In genomic region chr1:157138220-157139124, GRCh38 we compare ENCODE assay signal across 8 cellular contexts. TPM values are rescaled to one million over a fixed set of nuclear protein-coding genes. Genes with fewer than 3 reads are reported as not detected.
DNase-seq lines count a peak whose midpoint lies in the region; ATAC-seq and TF ChIP-seq lines count a peak whose summit lies in the region.

TSS of gene ETV3 (minus strand) at chr1:157138395. CDS start at chr1:157136352, 2,043 bp downstream.

- TF ChIP-seq CTCF in RWPE2 (IDR thresholded peaks at IDR 0.05; ENCODE audit: poor library complexity, severe bottlenecking): no peak
- TF ChIP-seq CTCF in fibroblast of pulmonary artery (IDR thresholded peaks at IDR 0.05; ENCODE audit: low read length, missing control alignments): no peak
- no peak for TF ChIP-seq CTCF in nephron (IDR thresholded peaks at IDR 0.05; ENCODE audit: unreplicated experiment in 3 of 3)

- H3K36me3 ChIP-seq in Karpas-422 (ENCODE audit: insufficient read depth, low read length) (peaks cover 20% of the 10 kb centered on the region), RWPE2 (ENCODE audit: low read depth) (peaks cover 30% of the 10 kb centered on the region)

- no peaks in the 10 kb centered on the region for H3K27me3 ChIP-seq in Karpas-422 (ENCODE audit: low read length)
- no peaks in the 10 kb centered on the region for H3K27me3 ChIP-seq in RWPE2 (ENCODE audit: insufficient read depth, poor library complexity, severe bottlenecking)

- peaks cover 33% of the 10 kb centered on the region for H3K79me2 ChIP-seq in Karpas-422 (ENCODE audit: low read length)

- peak within 1 kb of the TSS; percentile 91 for H3K4me3 ChIP-seq in Karpas-422 (ENCODE audit: low read length)
- peak within 1 kb of the TSS; percentile 80 for H3K4me3 ChIP-seq in RWPE2 (ENCODE audit: severe bottlenecking)
- H3K4me3 ChIP-seq in fibroblast of pulmonary artery (replicated peaks; ENCODE audit: low read depth, low read length): peak within 1 kb of the TSS; percentile 96

- ATAC-seq in GM21786 (IDR thresholded peaks at IDR 0.05; ENCODE audit: unreplicated experiment) (peak; percentile 81), RWPE2 (ENCODE audit: low read depth) (peak; percentile 91)
- ATAC-seq in stimulated activated naive CD8-positive, alpha-beta T cell treated with anti-CD3 and anti-CD28 coated beads, Interleukin-15, Interleukin-2, amounts not matched to agents 100 U/mL and 50 U/mL, for 24 hours: peak; percentile 75

- H2AFZ ChIP-seq in Karpas-422 (ENCODE audit: low read length): peak within 1 kb of the TSS; percentile 55; the same call in 1 of the 2 replicates

- H3K9ac ChIP-seq in Karpas-422 (ENCODE audit: low read length): peak within 1 kb of the TSS; percentile 89

- peaks cover 11% of the 10 kb centered on the region for H4K20me1 ChIP-seq in Karpas-422 (ENCODE audit: insufficient read depth, low read depth, low read length)

- H3K9me3 Mint-ChIP-seq in activated T-helper 2 cell treated with anti-CD3 and anti-CD28 coated beads, Interferon-gamma antibody, Interleukin-2, Interleukin-4, amounts not matched to agents 10 μg/mL and 5 μg/mL and 100 μg/mL, durations not matched to agents 14 hours and 24 hours and 36 hours: no peaks in the 10 kb centered on the region
- H3K9me3 Mint-ChIP-seq in nephron: no peaks in the 10 kb centered on the region

- intact Hi-C loops in activated T-helper 2 cell treated with anti-CD3 and anti-CD28 coated beads, Interferon-gamma antibody, Interleukin-2, Interleukin-4, amounts not matched to agents 10 μg/mL and 5 μg/mL and 100 μg/mL, durations not matched to agents 14 hours and 24 hours and 36 hours (cut with micrococcal nuclease): loop anchor here (1.0 to 10.0 kb wide), 2 partner anchors 9 to 1866 kb away; partner anchors contain the start of gene IFI16

- peaks cover 72% of the 10 kb centered on the region for H3K4me1 Mint-ChIP-seq in activated T-helper 2 cell treated with anti-CD3 and anti-CD28 coated beads, Interferon-gamma antibody, Interleukin-2, Interleukin-4, amounts not matched to agents 10 μg/mL and 5 μg/mL and 100 μg/mL, durations not matched to agents 14 hours and 24 hours and 36 hours (ENCODE audit: low read depth)
- peaks cover 45% of the 10 kb centered on the region for H3K4me1 Mint-ChIP-seq in nephron

- DNase-seq in DMS79 treated with DMSO at 0.1 percent for 48 hours (lab: John Stamatoyannopoulos, UW): peak; percentile 74
- DNase-seq in Karpas-422: peak; percentile 95
- DNase-seq in RWPE2 (ENCODE audit: low spot score): peak; percentile 94
- DNase-seq in activated T-helper 2 cell treated with anti-CD3 and anti-CD28 coated beads, Interferon-gamma antibody, Interleukin-2, Interleukin-4, amounts not matched to agents 10 μg/mL and 5 μg/mL and 100 μg/mL, durations not matched to agents 14 hours and 24 hours and 36 hours (ENCODE audit: low spot score): peak; percentile 88
- peak; percentile 95 for DNase-seq in fibroblast of pulmonary artery (ENCODE audit: low read depth)
- DNase-seq in stimulated activated naive CD8-positive, alpha-beta T cell treated with anti-CD3 and anti-CD28 coated beads, Interleukin-15, Interleukin-2, amounts not matched to agents 100 U/mL and 50 U/mL, for 24 hours: peak; percentile 88

- H3K4me1 ChIP-seq in Karpas-422 (ENCODE audit: low read length): peaks cover 19% of the 10 kb centered on the region
- H3K4me1 ChIP-seq in RWPE2 (ENCODE audit: insufficient read depth, poor library complexity, severe bottlenecking): peaks cover 11% of the 10 kb centered on the region

- peak within 1 kb of the TSS; percentile 89 for H3K27ac Mint-ChIP-seq in activated T-helper 2 cell treated with anti-CD3 and anti-CD28 coated beads, Interferon-gamma antibody, Interleukin-2, Interleukin-4, amounts not matched to agents 10 μg/mL and 5 μg/mL and 100 μg/mL, durations not matched to agents 14 hours and 24 hours and 36 hours
- H3K27ac Mint-ChIP-seq in nephron: peak within 1 kb of the TSS; percentile 99 to 100 (median 99)

- peaks cover 44% of the 10 kb centered on the region for H3K36me3 Mint-ChIP-seq in activated T-helper 2 cell treated with anti-CD3 and anti-CD28 coated beads, Interferon-gamma antibody, Interleukin-2, Interleukin-4, amounts not matched to agents 10 μg/mL and 5 μg/mL and 100 μg/mL, durations not matched to agents 14 hours and 24 hours and 36 hours (ENCODE audit: low read depth)
- peaks cover 30% of the 10 kb centered on the region for H3K36me3 Mint-ChIP-seq in nephron (ENCODE audit: low read depth)

- H3K9me2 ChIP-seq in Karpas-422 (replicated peaks; ENCODE audit: insufficient read depth, low read length): no peaks in the 10 kb centered on the region

- no peaks in the 10 kb centered on the region for H3K27me3 Mint-ChIP-seq in activated T-helper 2 cell treated with anti-CD3 and anti-CD28 coated beads, Interferon-gamma antibody, Interleukin-2, Interleukin-4, amounts not matched to agents 10 μg/mL and 5 μg/mL and 100 μg/mL, durations not matched to agents 14 hours and 24 hours and 36 hours (ENCODE audit: low read depth)
- no peaks in the 10 kb centered on the region for H3K27me3 Mint-ChIP-seq in nephron (ENCODE audit: low read depth)

- no peaks in the 10 kb centered on the region for H3K9me3 ChIP-seq in Karpas-422 (ENCODE audit: low read length)
- no peaks in the 10 kb centered on the region for H3K9me3 ChIP-seq in RWPE2 (ENCODE audit: severe bottlenecking)

- H3K4me3 Mint-ChIP-seq in activated T-helper 2 cell treated with anti-CD3 and anti-CD28 coated beads, Interferon-gamma antibody, Interleukin-2, Interleukin-4, amounts not matched to agents 10 μg/mL and 5 μg/mL and 100 μg/mL, durations not matched to agents 14 hours and 24 hours and 36 hours (ENCODE audit: low read depth): peak within 1 kb of the TSS; percentile 98
- H3K4me3 Mint-ChIP-seq in nephron: peak within 1 kb of the TSS; percentile 92 to 98 (median 98)

- H3K27ac ChIP-seq in Karpas-422 (ENCODE audit: low read length) (no peak within 1 kb of the TSS), RWPE2 (ENCODE audit: poor library complexity, severe bottlenecking) (peak within 1 kb of the TSS; percentile 54)

- peak within 1 kb of the TSS; percentile 90 for H3K4me2 ChIP-seq in Karpas-422 (ENCODE audit: low read depth, low read length, poor library complexity, severe bottlenecking)

RNA-seq across cellular contexts. Expression of gene ETV3, which starts in this region (rescaled TPM):
- 11.9 and 12.3 TPM in 2 replicates for total RNA-seq in Karpas-422 (2014; rRNA removed; shearing (Covaris generic); ENCODE audit: low replicate concordance)
- total RNA-seq in activated T-helper 2 cell treated with anti-CD3 and anti-CD28 coated beads, Interferon-gamma antibody, Interleukin-2, Interleukin-4, amounts not matched to agents 10 μg/mL and 5 μg/mL and 100 μg/mL, durations not matched to agents 14 hours and 24 hours and 36 hours: 240 TPM in 2 replicates

Comparison
In these comparisons a context has a peak if more than half of its experiments do, and no peak if none do; other contexts are left out.
1. RNA of gene ETV3 (total RNA-seq): 240 TPM in activated T-helper 2 cell treated with anti-CD3 and anti-CD28 coated beads, Interferon-gamma antibody, Interleukin-2, Interleukin-4, amounts not matched to agents 10 μg/mL and 5 μg/mL and 100 μg/mL, durations not matched to agents 14 hours and 24 hours and 36 hours; 11.9 to 12.3 TPM in Karpas-422; every median in the first group is over 10 times any median in the second.
2. Peak in every context shown above with its lines, with median percentiles within 50 percentile points of each other: DNase-seq, ATAC-seq and H3K4me3 ChIP-seq.